In genomic region chr1:90919900-90920299, GRCh38 we compare ENCODE assay signal across 14 cellular contexts.
DNase-seq lines count a peak whose midpoint lies in the region; ATAC-seq and FAIRE-seq lines count a peak whose summit lies in the region.
"Had no signal": no experiment of that assay in that cellular context is flagged by ENCODE, and none has a peak within 500 bp of the region (broad histone marks: within the 10 kb centered on the region; RNA-seq: fewer than 3 reads in every experiment).

No MANE protein-coding gene starts in this region.

- DNase-seq in CD4-positive, CD25-positive, alpha-beta regulatory T cell, result no peak
- DNase-seq in RKO (ENCODE audit: low spot score) (peak; percentile 14), DMS 273 (lab: John Stamatoyannopoulos, UW; ENCODE audit: unreplicated experiment) (no peak), C1 segment of cervical spinal cord (lab: John Stamatoyannopoulos, UW) (no peak)
- DNase-seq: kidney; MG63; SHP77; stimulated activated CD4-positive, alpha-beta T cell treated with anti-CD3 and anti-CD28 coated beads, Interleukin-12 subunit alpha, Interleukin-12 subunit beta, amount 100 ng/mL, for 4 hours; stimulated activated CD8-positive, alpha-beta memory T cell treated with anti-CD3 and anti-CD28 coated beads, Interleukin-4, amount 100 ng/mL, for 48 hours had no signal

- H3K27ac ChIP-seq in CD4-positive, CD25-positive, alpha-beta regulatory T cell (ENCODE audit: insufficient read depth, low read length, poor library complexity, severe bottlenecking), result no peak overlapping the region

- no peaks in the 10 kb centered on the region for H3K27me3 Mint-ChIP-seq in CD4-positive, CD25-positive, alpha-beta regulatory T cell

- H3K27me3 ChIP-seq in CD4-positive, CD25-positive, alpha-beta regulatory T cell (ENCODE audit: control insufficient read depth, insufficient read depth, low read length), result no peaks in the 10 kb centered on the region
- H3K27me3 ChIP-seq: MG63 had no signal

- peaks cover 51 to 64% (median 60%) of the 10 kb centered on the region in 4 donors for H3K4me1 Mint-ChIP-seq in CD4-positive, CD25-positive, alpha-beta regulatory T cell

- no peaks in the 10 kb centered on the region for H3K9me3 ChIP-seq in CD4-positive, CD25-positive, alpha-beta regulatory T cell (ENCODE audit: control insufficient read depth in 2 of 2, low read length in 2 of 2)
- H3K9me3 ChIP-seq: MG63 had no signal

- peak overlapping the region in 3 of 4 donors; percentile 13 to 59 (median 54) for H3K4me3 Mint-ChIP-seq in CD4-positive, CD25-positive, alpha-beta regulatory T cell

- FAIRE-seq in islet of Langerhans (lab: Jason Lieb, UNC), result peak; percentile 69
- FAIRE-seq: kidney, TTC549 had no signal

- peaks cover 47% of the 10 kb centered on the region for H3K4me1 ChIP-seq in CD4-positive, CD25-positive, alpha-beta regulatory T cell (ENCODE audit: control insufficient read depth, insufficient read depth, low read length, poor library complexity, severe bottlenecking)

- H3K4me3 ChIP-seq in CD4-positive, CD25-positive, alpha-beta regulatory T cell (ENCODE audit: low read depth, low read length), result peak overlapping the region; percentile 39
- H3K4me3 ChIP-seq: MG63 had no signal

- no peak for ATAC-seq in CD4-positive, CD25-positive, alpha-beta regulatory T cell (ENCODE audit: low read depth in 2 of 2)
- ATAC-seq in GM18868 (IDR thresholded peaks at IDR 0.05; ENCODE audit: unreplicated experiment) (peak; percentile 24), HG03139 (IDR thresholded peaks at IDR 0.05; ENCODE audit: unreplicated experiment) (no peak), GM21447 (IDR thresholded peaks at IDR 0.05; ENCODE audit: unreplicated experiment) (no peak)

- peak overlapping the region in 1 of 3 donors; percentile 59 for H3K27ac Mint-ChIP-seq in CD4-positive, CD25-positive, alpha-beta regulatory T cell

- no peaks in the 10 kb centered on the region for H3K9me3 Mint-ChIP-seq in CD4-positive, CD25-positive, alpha-beta regulatory T cell

- H3K36me3 Mint-ChIP-seq in CD4-positive, CD25-positive, alpha-beta regulatory T cell, result peaks cover 7% of the 10 kb centered on the region

- H3K36me3 ChIP-seq in CD4-positive, CD25-positive, alpha-beta regulatory T cell (ENCODE audit: control insufficient read depth, insufficient read depth, low read length), result peaks cover 24% of the 10 kb centered on the region
